Comparison of ENCODE assay signal across 8 cellular contexts in the genomic region with DNA sequence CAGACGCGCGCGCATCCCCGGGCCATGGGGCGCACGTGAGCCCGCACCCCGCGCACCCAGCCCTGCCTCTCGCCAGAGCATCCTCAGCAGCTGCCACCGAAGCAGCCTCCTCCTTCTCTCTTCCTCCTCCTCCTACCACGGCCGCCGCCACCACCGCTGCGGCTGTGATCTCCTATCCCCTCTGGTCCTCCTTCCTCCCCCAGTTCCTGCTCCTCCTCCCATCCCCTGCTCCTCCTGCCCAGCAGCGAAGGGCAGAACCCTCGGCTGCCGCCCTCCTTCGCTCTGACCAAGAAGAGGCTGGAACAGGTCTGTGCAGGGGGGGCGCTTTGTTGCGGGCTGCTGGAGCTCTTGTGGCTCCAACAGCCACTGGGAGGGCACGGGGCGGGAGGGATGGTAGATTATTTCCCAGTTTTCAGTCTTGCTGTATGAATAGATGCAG.
DNase-seq lines count a peak whose midpoint lies in the region; ATAC-seq and TF ChIP-seq lines count a peak whose summit lies in the region.
"Had no signal": no experiment of that assay in that cellular context is flagged by ENCODE, and none has a peak within 500 bp of the region (broad histone marks: within the 10 kb centered on the region; RNA-seq: fewer than 3 reads in every experiment).

No MANE protein-coding gene starts in this region.

- H2BK15ac ChIP-seq in IMR-90 (ENCODE audit: low read depth, low read length) = no peak overlapping the region

- no peaks in the 10 kb centered on the region for H3K9me1 ChIP-seq in IMR-90 (ENCODE audit: insufficient read depth, low read length)

- no peak overlapping the region for H3K18ac ChIP-seq in IMR-90 (ENCODE audit: low read depth, low read length)

- no peak for DNase-seq in IMR-90
- no peak for DNase-seq in sigmoid colon
- no peak for DNase-seq in activated CD4-positive, alpha-beta T cell treated with anti-CD3 and anti-CD28 coated beads for 4 hours
- DNase-seq in activated CD4-positive, alpha-beta T cell treated with anti-CD3 and anti-CD28 coated beads for 1 hour = no peak
- DNase-seq: HFFc6 had no signal

- BruUV-seq in IMR-90 (replicated peaks; lab: Mats Ljungman, UMichigan) = no TSS peak

- H3K4me1 ChIP-seq in IMR-90 (ENCODE audit: control insufficient read depth, insufficient read depth, low read length) (no peaks in the 10 kb centered on the region), iPS-18a (ENCODE audit: control insufficient read depth, low read depth, low read length) (peaks cover 7% of the 10 kb centered on the region), sigmoid colon (no peaks in the 10 kb centered on the region)

- no peak overlapping the region for H2BK120ac ChIP-seq in IMR-90 (ENCODE audit: low read depth, low read length)

- TF ChIP-seq CTCF in IMR-90 (conservative IDR thresholded peaks at IDR 0.05; ENCODE audit: low read depth, low read length) (no peak), sigmoid colon (IDR thresholded peaks at IDR 0.05) (no peak)

- ATAC-seq in IMR-90 (ENCODE audit: low read depth) (no peak), GM19328 (IDR thresholded peaks at IDR 0.05; ENCODE audit: unreplicated experiment) (no peak)

- H3K23ac ChIP-seq in IMR-90 (ENCODE audit: low read depth, low read length) = no peak overlapping the region

- H4K20me1 ChIP-seq in IMR-90 (ENCODE audit: insufficient read depth, low read length) = no peaks in the 10 kb centered on the region

- H3K9ac ChIP-seq in IMR-90 (ENCODE audit: low read depth, low read length) (no peak overlapping the region), iPS-18a (ENCODE audit: low read length) (peak overlapping the region; percentile 61)

- no peaks in the 10 kb centered on the region for H3K79me1 ChIP-seq in IMR-90 (ENCODE audit: low read depth in 1 of 2, low read length in 2 of 2)

- no peak overlapping the region for H4K5ac ChIP-seq in IMR-90 (ENCODE audit: low read depth, low read length)

- WGBS in IMR-90 (ENCODE audit: extremely low coverage in 2 of 2, insufficient read length in 1 of 2), 2 experiments = 20% methylated on average over 1 of the region's 25 CpGs; no CpG with 5 or more reads in 1 of the 2 experiments
- 2 to 4% methylated on average over 25 of the region's 25 CpGs for WGBS in sigmoid colon, 2 donors

- no peaks in the 10 kb centered on the region for H3K36me3 ChIP-seq in IMR-90 (ENCODE audit: control insufficient read depth, insufficient read depth, low read length)
- no peaks in the 10 kb centered on the region for H3K36me3 ChIP-seq in iPS-18a (ENCODE audit: control insufficient read depth, low read depth, low read length)
- H3K36me3 ChIP-seq in sigmoid colon = no peaks in the 10 kb centered on the region

- intact Hi-C loops in IMR-90 (cut with micrococcal nuclease) (no loop called here), sigmoid colon (cut with DNase I) (no loop called here)

- H3K56ac ChIP-seq in IMR-90 (ENCODE audit: extremely low read depth, insufficient read depth, low read length) = no peak overlapping the region

- H3K4me3 ChIP-seq in IMR-90 (ENCODE audit: insufficient read depth, low read depth, low read length) (no peak overlapping the region), iPS-18a (ENCODE audit: low read length) (peak overlapping the region; percentile 88), sigmoid colon (peak overlapping the region in 3 of 4 donors; percentile 5 to 17 (median 9))

- no peak overlapping the region for H3K4me2 ChIP-seq in IMR-90 (ENCODE audit: low read depth, low read length)

- H2AK5ac ChIP-seq in IMR-90 (ENCODE audit: low read depth, low read length) = no peak overlapping the region

- H3K27me3 ChIP-seq in IMR-90 (ENCODE audit: control insufficient read depth, insufficient read depth, low read length) = peaks cover 13% of the 10 kb centered on the region
- H3K27me3 ChIP-seq in iPS-18a (ENCODE audit: control insufficient read depth, insufficient read depth, low read length) = peaks cover 20% of the 10 kb centered on the region
- peaks cover 0 to 6% (median 3%) of the 10 kb centered on the region in 3 donors for H3K27me3 ChIP-seq in sigmoid colon

- H2BK5ac ChIP-seq in IMR-90 (ENCODE audit: low read depth, low read length, poor library complexity, severe bottlenecking) = no peak overlapping the region

- dilution Hi-C loops in IMR-90 (cut with HindIII; ENCODE audit: low sequenced_read_pairs, unreplicated experiment) = no loop called here

- in situ Hi-C loops in IMR-90 (cut with MboI; ENCODE audit: low sequenced_read_pairs) = no loop called here

- no peak for TF ChIP-seq RAD21 in IMR-90 (IDR thresholded peaks at IDR 0.05; ENCODE audit: low read length)

- H4K8ac ChIP-seq in IMR-90 (ENCODE audit: low read depth in 2 of 2, low read length in 2 of 2) = no peak overlapping the region

- H2AK9ac ChIP-seq in IMR-90 (replicated peaks; ENCODE audit: low read depth, low read length, poor library complexity) = no peak overlapping the region

- no peak for TF ChIP-seq EP300 in sigmoid colon (IDR thresholded peaks at IDR 0.05)

- H3K9me3 ChIP-seq in IMR-90 (ENCODE audit: control insufficient read depth, insufficient read depth, low read length) = no peaks in the 10 kb centered on the region
- no peaks in the 10 kb centered on the region for H3K9me3 ChIP-seq in iPS-18a (ENCODE audit: control insufficient read depth, low read depth, low read length)
- no peaks in the 10 kb centered on the region for H3K9me3 ChIP-seq in sigmoid colon

- no peak overlapping the region for H4K91ac ChIP-seq in IMR-90 (ENCODE audit: insufficient read depth, low read depth, low read length)

- H3K14ac ChIP-seq in IMR-90 (replicated peaks; ENCODE audit: low read depth, low read length) = no peak overlapping the region

- no peak overlapping the region for H3K4ac ChIP-seq in IMR-90 (ENCODE audit: low read depth, low read length)

- CTCF ChIA-PET in IMR-90 (lab: Yijun Ruan, JAX) = no interaction called here

- POLR2A ChIA-PET in IMR-90 (lab: Charles Lee; ENCODE audit: unreplicated experiment) = no interaction called here

- H2BK20ac ChIP-seq in IMR-90 (ENCODE audit: low read depth, low read length) = no peak overlapping the region

- H2AFZ ChIP-seq in IMR-90 (replicated peaks; ENCODE audit: low read length, poor library complexity) = peak overlapping the region; percentile 46

- no peak for TF ChIP-seq POLR2A in IMR-90 (IDR thresholded peaks at IDR 0.05; ENCODE audit: low read depth, low read length)
- no peak for TF ChIP-seq POLR2A in sigmoid colon (IDR thresholded peaks at IDR 0.05)

- no peak overlapping the region for H3K27ac ChIP-seq in IMR-90 (ENCODE audit: insufficient read depth, low read length)
- peak overlapping the region; percentile 64 for H3K27ac ChIP-seq in angular gyrus (ENCODE audit: low read depth, low read length)
- H3K27ac ChIP-seq in iPS-18a (ENCODE audit: low read length) = no peak overlapping the region
- no peak overlapping the region for H3K27ac ChIP-seq in sigmoid colon

TF ChIP-seq in IMR-90, 13 proteins besides CTCF, POLR2A, EP300 and RAD21:
- TF ChIP-seq MXI1 (IDR thresholded peaks at IDR 0.05; ENCODE audit: borderline replicate concordance, low read depth, low read length) = no peak
- TF ChIP-seq MAFK (IDR thresholded peaks at IDR 0.05; ENCODE audit: low read depth, low read length) = no peak
- no peak for TF ChIP-seq MAZ (IDR thresholded peaks at IDR 0.05; ENCODE audit: borderline replicate concordance, low read depth, low read length)
- TF ChIP-seq, protein P1, sequence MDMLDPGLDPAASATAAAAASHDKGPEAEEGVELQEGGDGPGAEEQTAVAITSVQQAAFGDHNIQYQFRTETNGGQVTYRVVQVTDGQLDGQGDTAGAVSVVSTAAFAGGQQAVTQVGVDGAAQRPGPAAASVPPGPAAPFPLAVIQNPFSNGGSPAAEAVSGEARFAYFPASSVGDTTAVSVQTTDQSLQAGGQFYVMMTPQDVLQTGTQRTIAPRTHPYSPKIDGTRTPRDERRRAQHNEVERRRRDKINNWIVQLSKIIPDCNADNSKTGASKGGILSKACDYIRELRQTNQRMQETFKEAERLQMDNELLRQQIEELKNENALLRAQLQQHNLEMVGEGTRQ (IDR thresholded peaks at IDR 0.05; ENCODE audit: low read depth, low read length) = no peak
- TF ChIP-seq RCOR1 (IDR thresholded peaks at IDR 0.05; ENCODE audit: insufficient replicate concordance, low read length) = no peak
- TF ChIP-seq, protein P2, sequence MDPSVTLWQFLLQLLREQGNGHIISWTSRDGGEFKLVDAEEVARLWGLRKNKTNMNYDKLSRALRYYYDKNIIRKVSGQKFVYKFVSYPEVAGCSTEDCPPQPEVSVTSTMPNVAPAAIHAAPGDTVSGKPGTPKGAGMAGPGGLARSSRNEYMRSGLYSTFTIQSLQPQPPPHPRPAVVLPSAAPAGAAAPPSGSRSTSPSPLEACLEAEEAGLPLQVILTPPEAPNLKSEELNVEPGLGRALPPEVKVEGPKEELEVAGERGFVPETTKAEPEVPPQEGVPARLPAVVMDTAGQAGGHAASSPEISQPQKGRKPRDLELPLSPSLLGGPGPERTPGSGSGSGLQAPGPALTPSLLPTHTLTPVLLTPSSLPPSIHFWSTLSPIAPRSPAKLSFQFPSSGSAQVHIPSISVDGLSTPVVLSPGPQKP (IDR thresholded peaks at IDR 0.05; ENCODE audit: borderline replicate concordance, low read depth, low read length) = no peak
- no peak for TF ChIP-seq CHD1 (IDR thresholded peaks at IDR 0.05; ENCODE audit: low read depth, low read length)
- TF ChIP-seq SMC3 (IDR thresholded peaks at IDR 0.05; ENCODE audit: low read depth, low read length) = no peak
- no peak for TF ChIP-seq FOS (IDR thresholded peaks at IDR 0.05; ENCODE audit: low read depth, low read length)
- TF ChIP-seq NFE2L2 (IDR thresholded peaks at IDR 0.05; ENCODE audit: low read depth, low read length) = no peak
- no peak for TF ChIP-seq BHLHE40 (IDR thresholded peaks at IDR 0.05; ENCODE audit: low read depth, low read length)
- TF ChIP-seq CEBPB (IDR thresholded peaks at IDR 0.05; ENCODE audit: low read depth, low read length) = no peak
- TF ChIP-seq RFX5 (IDR thresholded peaks at IDR 0.05; ENCODE audit: low read depth, low read length) = no peak
TF ChIP-seq in IMR-90: peak in this region for 0.
